15 cellular contexts compared by ENCODE assay signal in genomic region chr20:9200620-9201019, GRCh38.
DNase-seq lines count a peak whose midpoint lies in the region; ATAC-seq, FAIRE-seq and TF ChIP-seq lines count a peak whose summit lies in the region.
"Had no signal": no experiment of that assay in that cellular context is flagged by ENCODE, and none has a peak within 500 bp of the region (broad histone marks: within the 10 kb centered on the region; RNA-seq: fewer than 3 reads in every experiment).

No MANE protein-coding gene starts in this region.

- H3K27ac ChIP-seq in mesodermal cell (ENCODE audit: low read depth, low read length, severe bottlenecking) = peak overlapping the region; percentile 30
- H3K27ac ChIP-seq: cardiac muscle cell, SK-N-MC, stomach had no signal

- ATAC-seq in activated T-helper 17 cell treated with anti-CD3 and anti-CD28 coated beads, Interleukin-2, amount 50 U/mL, for 72 hours (replicated peaks) = no peak
- ATAC-seq in GM18511 (IDR thresholded peaks at IDR 0.05; ENCODE audit: unreplicated experiment) = no peak
- ATAC-seq: activated T-cell treated with anti-CD3 and anti-CD28 coated beads, Interleukin-2, amount 50 U/mL, for 4 hours had no signal

- H3K27me3 ChIP-seq in MG63 (no peaks in the 10 kb centered on the region), bronchial epithelial cell (ENCODE audit: control insufficient read depth, insufficient read depth, low read length) (no peaks in the 10 kb centered on the region)
- H3K27me3 ChIP-seq: cardiac muscle cell, stomach had no signal

- H3K9me3 ChIP-seq in MG63 (no peaks in the 10 kb centered on the region), mesodermal cell (ENCODE audit: control insufficient read depth, low read length) (no peaks in the 10 kb centered on the region)
- H3K9me3 ChIP-seq: stomach had no signal

- no peak overlapping the region for H3K4me3 Mint-ChIP-seq in activated T-helper 17 cell treated with anti-CD3 and anti-CD28 coated beads, Interleukin-2, amount 50 U/mL, for 72 hours
- H3K4me3 Mint-ChIP-seq: activated T-cell treated with anti-CD3 and anti-CD28 coated beads, Interleukin-2, amount 50 U/mL, for 4 hours had no signal

- H3K36me3 Mint-ChIP-seq in activated T-helper 17 cell treated with anti-CD3 and anti-CD28 coated beads, Interleukin-2, amount 50 U/mL, for 72 hours (ENCODE audit: low read depth) = no peaks in the 10 kb centered on the region

- TF ChIP-seq CTCF in bronchial epithelial cell (IDR thresholded peaks at IDR 0.05; ENCODE audit: insufficient read depth, low read length, severe bottlenecking) = no peak

- H3K27ac Mint-ChIP-seq in activated T-helper 17 cell treated with anti-CD3 and anti-CD28 coated beads, Interleukin-2, amount 50 U/mL, for 72 hours = no peak overlapping the region

- H3K36me3 ChIP-seq in MG63 (no peaks in the 10 kb centered on the region), bronchial epithelial cell (ENCODE audit: control insufficient read depth, insufficient read depth, low read length) (no peaks in the 10 kb centered on the region), mesodermal cell (ENCODE audit: control insufficient read depth, insufficient read depth, low read length) (no peaks in the 10 kb centered on the region)
- H3K36me3 ChIP-seq: cardiac muscle cell, stomach had no signal

- H3K4me3 ChIP-seq in MG63 (no peak overlapping the region), bronchial epithelial cell (ENCODE audit: low read depth, low read length) (no peak overlapping the region), mesodermal cell (ENCODE audit: extremely low read depth, insufficient read depth, low read length, poor library complexity, severe bottlenecking) (no peak overlapping the region)
- H3K4me3 ChIP-seq: cardiac muscle cell, SK-N-MC, stomach had no signal

- peaks cover 11% of the 10 kb centered on the region for H3K4me1 ChIP-seq in mesodermal cell (ENCODE audit: control insufficient read depth, insufficient read depth, low read length, poor library complexity, severe bottlenecking)

- FAIRE-seq in bronchial epithelial cell (lab: Jason Lieb, UNC) = no peak
- FAIRE-seq: endothelial cell of umbilical vein had no signal

- DNase-seq in Daoy (ENCODE audit: low read depth) (peak; percentile 54), MG63 (peak; percentile 48), bronchial epithelial cell (ENCODE audit: low read depth) (peak; percentile 38), mucosa of gallbladder (ENCODE audit: low spot score) (no peak), NAMALWA (ENCODE audit: low spot score) (no peak)
- DNase-seq: activated T-cell treated with anti-CD3 and anti-CD28 coated beads, Interleukin-2, amount 50 U/mL, for 4 hours; NCI-H774; retina; stomach had no signal

- 42 to 56% methylated on average over 1 of the region's 1 CpG for WGBS in mesodermal cell (ENCODE audit: insufficient coverage in 2 of 2), 2 experiments

- no peaks in the 10 kb centered on the region for H3K27me3 Mint-ChIP-seq in activated T-helper 17 cell treated with anti-CD3 and anti-CD28 coated beads, Interleukin-2, amount 50 U/mL, for 72 hours

- no peaks in the 10 kb centered on the region for H3K4me1 Mint-ChIP-seq in activated T-helper 17 cell treated with anti-CD3 and anti-CD28 coated beads, Interleukin-2, amount 50 U/mL, for 72 hours

- H3K9me3 Mint-ChIP-seq in activated T-helper 17 cell treated with anti-CD3 and anti-CD28 coated beads, Interleukin-2, amount 50 U/mL, for 72 hours = peaks cover 12% of the 10 kb centered on the region

Comparison
In these comparisons a context has a peak if more than half of its experiments do, and no peak if none do; other contexts are left out.
1. DNase-seq: peak in Daoy (single experiment), MG63 (single experiment) and bronchial epithelial cell (single experiment); none in mucosa of gallbladder (single experiment) and NAMALWA (single experiment).